ENCODE assay signal across 27 cellular contexts in the genomic region with DNA sequence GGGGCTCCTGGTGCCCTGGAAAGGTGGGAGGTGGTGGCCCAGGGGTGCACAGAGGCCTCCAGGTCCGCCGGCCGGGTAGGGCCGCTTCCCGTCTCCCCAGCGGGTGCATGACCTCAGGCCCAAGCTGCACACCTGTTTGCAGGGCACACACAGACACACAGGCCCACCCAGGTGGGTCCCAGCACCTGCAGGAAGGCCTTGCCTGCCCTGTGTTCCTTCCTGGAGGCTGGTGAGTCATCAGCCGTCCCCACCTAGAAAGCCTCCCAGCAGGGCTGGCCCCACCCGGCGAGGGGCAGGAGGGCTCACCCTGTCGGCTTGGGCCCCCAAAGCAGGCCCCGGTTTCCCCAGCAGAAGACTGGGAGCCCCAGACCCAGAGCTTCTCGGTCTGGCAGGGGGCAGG. TPM values are rescaled to one million over a fixed set of nuclear protein-coding genes. Genes with fewer than 3 reads are reported as not detected.
A peak's percentile ranks its signal among the peaks of the same experiment; 100 is the strongest.
DNase-seq lines count a peak whose midpoint lies in the region; ATAC-seq, FAIRE-seq and TF ChIP-seq lines count a peak whose summit lies in the region.
"Had no signal": no experiment of that assay in that cellular context is flagged by ENCODE, and none has a peak within 500 bp of the region (broad histone marks: within the 10 kb centered on the region; RNA-seq: fewer than 3 reads in every experiment).

No MANE protein-coding gene starts in this region.

- no peak for TF ChIP-seq EP300 in K562 (IDR thresholded peaks at IDR 0.05; ENCODE audit: low read length)

- no TSS peak for BruUV-seq in K562 (replicated peaks; lab: Mats Ljungman, UMichigan)

- peaks cover 0 to 43% (median 25%) of the 10 kb centered on the region in 10 experiments; a peak in 16 of 20 replicates for H3K4me1 ChIP-seq in BLaER1 treated with 17β-estradiol and CSF1 and Interleukin-3, amounts not matched to agents 10 nM and 100 nM
- no peaks in the 10 kb centered on the region for H3K4me1 ChIP-seq in HEK293 (ENCODE audit: control insufficient read depth, insufficient read depth, low read length)
- peaks cover 0 to 57% of the 10 kb centered on the region in 2 experiments; a peak in 3 of 5 replicates for H3K4me1 ChIP-seq in K562 (replicated peaks in 1 of 2; ENCODE audit: control insufficient read depth in 2 of 2, insufficient read depth in 2 of 2, low read length in 2 of 2)
- H3K4me1 ChIP-seq in mucosa of rectum (ENCODE audit: control insufficient read depth in 2 of 2, insufficient read depth in 2 of 2, low read length in 2 of 2), result peaks cover 17 to 20% of the 10 kb centered on the region in 2 donors
- H3K4me1 ChIP-seq: breast epithelium, tibial nerve had no signal

- no peak for TF ChIP-seq RAD21 in K562 (CRISPR knock-in tag; conservative IDR thresholded peaks at IDR 0.05 in 1 of 2, IDR thresholded peaks at IDR 0.05 in 1 of 2)

- in situ Hi-C loops in K562 (cut with MboI), result no loop called here

- peaks cover 14 to 23% (median 18%) of the 10 kb centered on the region in 11 experiments for H3K9me3 ChIP-seq in BLaER1 treated with 17β-estradiol and CSF1 and Interleukin-3, amounts not matched to agents 10 nM and 100 nM (replicated peaks in 1 of 11)
- H3K9me3 ChIP-seq in HEK293 (ENCODE audit: control insufficient read depth, insufficient read depth, low read depth, low read length), result no peaks in the 10 kb centered on the region
- H3K9me3 ChIP-seq in K562 (replicated peaks; ENCODE audit: control insufficient read depth, insufficient read depth, low read depth, low read length), result no peaks in the 10 kb centered on the region
- H3K9me3 ChIP-seq in mucosa of rectum (ENCODE audit: control insufficient read depth in 2 of 2, low read length in 2 of 2), result no peaks in the 10 kb centered on the region

- peak overlapping the region in 7 of 11 experiments; percentile 30 to 45 (median 35); a peak in 7 of 22 replicates for H3K9ac ChIP-seq in BLaER1 treated with 17β-estradiol and CSF1 and Interleukin-3, amounts not matched to agents 10 nM and 100 nM
- peak overlapping the region in 1 of 2 experiments; percentile 47; a peak in 2 of 4 replicates for H3K9ac ChIP-seq in K562 (ENCODE audit: insufficient read depth in 1 of 2, low read depth in 2 of 2, low read length in 2 of 2)
- peak overlapping the region; percentile 41 to 78 for H3K9ac ChIP-seq in mucosa of rectum (ENCODE audit: low read depth in 1 of 2, low read length in 2 of 2)

- H2AFZ ChIP-seq in K562 (ENCODE audit: low read depth, low read length), result no peak overlapping the region

- POLR2A ChIA-PET in HEK293 (lab: Yijun Ruan, JAX) (interaction anchor here (0.6 kb wide), 1 partner anchor 91 kb away, joined by 3 read pairs; no protein-coding TSS in a partner anchor), K562 (lab: Yijun Ruan, JAX) (interaction anchor here (0.6 kb wide), 2 partner anchors 230 to 1000 kb away, joined by 3 read pairs; no protein-coding TSS in a partner anchor)

- H3K36me3 ChIP-seq in BLaER1 treated with 17β-estradiol and CSF1 and Interleukin-3, amounts not matched to agents 10 nM and 100 nM, result no peaks in the 10 kb centered on the region
- H3K36me3 ChIP-seq in HEK293 (ENCODE audit: control insufficient read depth in 2 of 2, insufficient read depth in 1 of 2, low read length in 2 of 2) (no peaks in the 10 kb centered on the region), K562 (ENCODE audit: control insufficient read depth, insufficient read depth, low read length) (no peaks in the 10 kb centered on the region), mucosa of rectum (ENCODE audit: control insufficient read depth in 2 of 2, insufficient read depth in 2 of 2, low read length in 2 of 2) (no peaks in the 10 kb centered on the region)
- H3K36me3 ChIP-seq: breast epithelium, tibial nerve had no signal

- H4K20me1 ChIP-seq in BLaER1 treated with 17β-estradiol and CSF1 and Interleukin-3, amounts not matched to agents 10 nM and 100 nM, result no peaks in the 10 kb centered on the region; a peak in 2 of 22 replicates
- H4K20me1 ChIP-seq in K562 (replicated peaks; ENCODE audit: control insufficient read depth, insufficient read depth, low read length), result peaks cover 8% of the 10 kb centered on the region; the same call in 1 of the 2 replicates

- CTCF ChIA-PET in HEK293 (lab: Yijun Ruan, JAX), result no interaction called here
- CTCF ChIA-PET in K562 (lab: Yijun Ruan, JAX; ENCODE audit: low intra/inter-chr PET ratio), result no interaction called here

- no peak overlapping the region for H3K4me3 ChIP-seq in BLaER1 treated with 17β-estradiol and CSF1 and Interleukin-3, amounts not matched to agents 10 nM and 100 nM
- H3K4me3 ChIP-seq in HEK293 (ENCODE audit: low read depth, low read length), result no peak overlapping the region
- no peak overlapping the region for H3K4me3 ChIP-seq in K562
- H3K4me3 ChIP-seq in mucosa of rectum (ENCODE audit: low read length in 2 of 2), result no peak overlapping the region
- H3K4me3 ChIP-seq: breast epithelium, coronary artery, tibial nerve had no signal

- TF ChIP-seq CTCF in HEK293 (tag by site-specific recombination; IDR thresholded peaks at IDR 0.05) (no peak), K562 (IDR thresholded peaks at IDR 0.05 in 2 of 3, conservative IDR thresholded peaks at IDR 0.05 in 1 of 3; ENCODE audit: insufficient read depth in 2 of 3, low read depth in 1 of 3, low read length in 3 of 3) (no peak)

- H3K9me1 ChIP-seq in K562 (ENCODE audit: control insufficient read depth, insufficient read depth, low read length), result no peaks in the 10 kb centered on the region

- no peak overlapping the region for H3K27ac ChIP-seq in BLaER1 treated with 17β-estradiol and CSF1 and Interleukin-3, amounts not matched to agents 10 nM and 100 nM
- no peak overlapping the region for H3K27ac ChIP-seq in HEK293 (ENCODE audit: extremely low read depth, low read depth, low read length)
- H3K27ac ChIP-seq in K562 (ENCODE audit: extremely low read depth, low read depth, low read length), result no peak overlapping the region
- peak overlapping the region; percentile 75 to 85 for H3K27ac ChIP-seq in mucosa of rectum (ENCODE audit: low read depth in 2 of 2, low read length in 2 of 2)
- H3K27ac ChIP-seq: breast epithelium, coronary artery, tibial nerve had no signal

- ATAC-seq in K562 (peak; percentile 17; the same call in 1 of the 3 replicates), GM21737 (IDR thresholded peaks at IDR 0.05; ENCODE audit: unreplicated experiment) (no peak), HG02571 (IDR thresholded peaks at IDR 0.05; ENCODE audit: unreplicated experiment) (no peak)
- ATAC-seq: activated CD4-positive, CD25-positive, alpha-beta regulatory T cell treated with anti-CD3 and anti-CD28 coated beads, Interleukin-2, amount 50 U/mL, for 24 hours; left lobe of liver; naive thymus-derived CD4-positive, alpha-beta T cell had no signal

- FAIRE-seq in K562 (lab: Jason Lieb, UNC), result no peak
- FAIRE-seq: endometrium had no signal

- intact Hi-C loops in K562 (cut with micrococcal nuclease), result no loop called here

- peak overlapping the region in 9 of 11 experiments; percentile 35 to 75 (median 64); a peak in 17 of 22 replicates for H3K4me2 ChIP-seq in BLaER1 treated with 17β-estradiol and CSF1 and Interleukin-3, amounts not matched to agents 10 nM and 100 nM
- no peak overlapping the region for H3K4me2 ChIP-seq in K562 (ENCODE audit: insufficient read depth, low read length)

- 18% methylated on average over 12 of the region's 12 CpGs for WGBS in K562 (ENCODE audit: insufficient coverage, low coverage, missing lambda C conversion rate)

- TF ChIP-seq POLR2A in K562 (conservative IDR thresholded peaks at IDR 0.05), result no peak

- DNase-seq in K562 (ENCODE audit: extremely low read depth in 1 of 4, low spot score in 3 of 4) (no peak), GM03348 (ENCODE audit: low spot score) (no peak), T-helper 1 cell (no peak)
- DNase-seq: activated CD4-positive, alpha-beta T cell treated with anti-CD3 and anti-CD28 coated beads, Interleukin-2, amount 50 U/mL, for 48 hours; activated CD8-positive, alpha-beta memory T cell treated with anti-CD3 and anti-CD28 coated beads, Interleukin-2, amount 50 U/mL, for 48 hours; C1 segment of cervical spinal cord; hypothalamus; mesendoderm; naive thymus-derived CD4-positive, alpha-beta T cell; NCI-H187; NCI-H526 treated with DMSO at 0.1 percent for 48 hours; nucleus accumbens had no signal

- H3K27me3 ChIP-seq in BLaER1 treated with 17β-estradiol and CSF1 and Interleukin-3, amounts not matched to agents 10 nM and 100 nM, result no peaks in the 10 kb centered on the region
- H3K27me3 ChIP-seq in K562 (ENCODE audit: control insufficient read depth in 2 of 2, insufficient read depth in 2 of 2, low read length in 2 of 2) (peaks cover 25 to 43% of the 10 kb centered on the region in 2 experiments), mucosa of rectum (ENCODE audit: control insufficient read depth in 2 of 2, insufficient read depth in 2 of 2, low read length in 2 of 2) (no peaks in the 10 kb centered on the region)
- H3K27me3 ChIP-seq: breast epithelium had no signal

- no peaks in the 10 kb centered on the region for H3K79me2 ChIP-seq in K562 (ENCODE audit: control insufficient read depth, insufficient read depth, low read length)

RNA-seq across cellular contexts. Expression of gene TTLL10, which starts 23.6 kb away (rescaled TPM):
- total RNA-seq in K562 (2011; cell fraction: chromatin; rRNA removed; ENCODE audit: low replicate concordance), result 0.21 TPM in 1 of 2 replicates, not detected in the other
- 0.17 TPM in 1 of 2 replicates, not detected in the other for total RNA-seq in K562 (2011; cell fraction: nucleolus; rRNA removed)
- total RNA-seq in K562 (2011; cell fraction: nucleoplasm; rRNA removed), result not detected in 2 replicates
- total RNA-seq in K562 (2014; rRNA removed) (not detected in 2 replicates), K562 (2014; rRNA removed; fragmentation: Illumina TruSeq; extraction: Trizol) (not detected in 2 replicates), K562 (2015; rRNA removed; fragmentation: Illumina TruSeq; extraction: Trizol) (not detected in 2 replicates), K562 (2021) (not detected in 2 replicates)
- polyA plus RNA-seq in K562 (2011; rRNA removed) (not detected in 2 replicates), K562 (2014; fragmentation: Illumina TruSeq; extraction: Trizol) (not detected in 2 replicates), K562 (2014; fragmentation: Nextera tagmentation; extraction: Ambion mirVana) (not detected), K562 (2014; rRNA removed) (not detected in 2 replicates)
- polyA plus RNA-seq in K562 (2011; cell fraction: cytosol; rRNA removed), result 0.06 TPM in 1 of 2 replicates, not detected in the other
- 0.07 and 0.38 TPM in 2 replicates for polyA plus RNA-seq in K562 (2011; cell fraction: nucleus; rRNA removed)
- polyA plus RNA-seq in K562 (2012), result 0.10 TPM in 1 of 2 replicates, not detected in the other
- polyA minus RNA-seq in K562 (2011; rRNA and poly(A)+ RNA removed), result not detected in 2 replicates
- polyA minus RNA-seq in K562 (2011; cell fraction: cytosol; rRNA and poly(A)+ RNA removed), result not detected in 2 replicates
- polyA minus RNA-seq in K562 (2011; cell fraction: nucleus; rRNA and poly(A)+ RNA removed), result 0.13 TPM in 1 of 2 replicates, not detected in the other
- total RNA-seq: activated T-helper 2 cell treated with anti-CD3 and anti-CD28 coated beads, Interferon-gamma antibody, Interleukin-2, Interleukin-4, amounts not matched to agents 10 μg/mL and 5 μg/mL and 100 μg/mL, durations not matched to agents 14 hours and 24 hours and 36 hours; fibroblast of lung; left lobe of liver; LHCN-M2; pulmonary artery endothelial cell; tibial nerve had no signal
- polyA plus RNA-seq: fibroblast of lung; naive thymus-derived CD4-positive, alpha-beta T cell had no signal

RNA-seq across cellular contexts. Expression of gene C1orf159, which starts 34.2 kb away (rescaled TPM):
- total RNA-seq in K562 (2011; cell fraction: chromatin; rRNA removed; ENCODE audit: low replicate concordance), result 35.9 and 114 TPM in 2 replicates
- 121 and 123 TPM in 2 replicates for total RNA-seq in K562 (2011; cell fraction: nucleolus; rRNA removed)
- total RNA-seq in K562 (2011; cell fraction: nucleoplasm; rRNA removed), result 60.4 and 67.1 TPM in 2 replicates
- total RNA-seq in K562 (2014; rRNA removed) (34.0 and 50.2 TPM in 2 replicates), K562 (2014; rRNA removed; fragmentation: Illumina TruSeq; extraction: Trizol) (1.0 and 1.4 TPM in 2 replicates), K562 (2015; rRNA removed; fragmentation: Illumina TruSeq; extraction: Trizol) (10.6 and 12.2 TPM in 2 replicates), K562 (2021) (42.3 and 46.4 TPM in 2 replicates)
- polyA plus RNA-seq in K562 (2011; rRNA removed) (13.2 and 23.8 TPM in 2 replicates), K562 (2014; fragmentation: Illumina TruSeq; extraction: Trizol) (6.3 and 17.8 TPM in 2 replicates), K562 (2014; fragmentation: Nextera tagmentation; extraction: Ambion mirVana) (under 1 TPM; 0.28 to 0.60 TPM), K562 (2014; rRNA removed) (52.8 and 54.9 TPM in 2 replicates)
- 21.2 and 54.5 TPM in 2 replicates for polyA plus RNA-seq in K562 (2011; cell fraction: cytosol; rRNA removed)
- polyA plus RNA-seq in K562 (2011; cell fraction: nucleus; rRNA removed), result 125 and 192 TPM in 2 replicates
- polyA plus RNA-seq in K562 (2012), result 23.9 and 32.3 TPM in 2 replicates
- polyA minus RNA-seq in K562 (2011; rRNA and poly(A)+ RNA removed), result 3.2 and 3.9 TPM in 2 replicates
- polyA minus RNA-seq in K562 (2011; cell fraction: cytosol; rRNA and poly(A)+ RNA removed), result 12.4 and 13.6 TPM in 2 replicates
- 34.3 and 38.5 TPM in 2 replicates for polyA minus RNA-seq in K562 (2011; cell fraction: nucleus; rRNA and poly(A)+ RNA removed)

RNA-seq across cellular contexts. Expression of gene TNFRSF18, which starts 56.3 kb away (rescaled TPM):
- total RNA-seq in K562 (2011; cell fraction: chromatin; rRNA removed; ENCODE audit: low replicate concordance), result not detected in 2 replicates
- 0.50 TPM in 1 of 2 replicates, not detected in the other for total RNA-seq in K562 (2011; cell fraction: nucleolus; rRNA removed)
- total RNA-seq in K562 (2011; cell fraction: nucleoplasm; rRNA removed), result not detected in 2 replicates
- not detected in 2 replicates for total RNA-seq in K562 (2014; rRNA removed)
- total RNA-seq in K562 (2014; rRNA removed; fragmentation: Illumina TruSeq; extraction: Trizol), result not detected in 2 replicates
- not detected in 2 replicates for total RNA-seq in K562 (2015; rRNA removed; fragmentation: Illumina TruSeq; extraction: Trizol)
- 0.27 TPM in 1 of 2 replicates, not detected in the other for total RNA-seq in K562 (2021)
- not detected in 2 replicates for polyA plus RNA-seq in K562 (2011; rRNA removed)
- not detected in 2 replicates for polyA plus RNA-seq in K562 (2011; cell fraction: cytosol; rRNA removed)
- 0.25 and 0.26 TPM in 2 replicates for polyA plus RNA-seq in K562 (2011; cell fraction: nucleus; rRNA removed)
- polyA plus RNA-seq in K562 (2012), result 0.19 TPM in 1 of 2 replicates, not detected in the other
- not detected in 2 replicates for polyA plus RNA-seq in K562 (2014; fragmentation: Illumina TruSeq; extraction: Trizol)
- polyA plus RNA-seq in K562 (2014; fragmentation: Nextera tagmentation; extraction: Ambion mirVana), result not detected
- 0.24 TPM in 1 of 2 replicates, not detected in the other for polyA plus RNA-seq in K562 (2014; rRNA removed)
- not detected in 2 replicates for polyA minus RNA-seq in K562 (2011; rRNA and poly(A)+ RNA removed)
- polyA minus RNA-seq in K562 (2011; cell fraction: cytosol; rRNA and poly(A)+ RNA removed), result not detected in 2 replicates
- not detected in 2 replicates for polyA minus RNA-seq in K562 (2011; cell fraction: nucleus; rRNA and poly(A)+ RNA removed)
- total RNA-seq: left lobe of liver, LHCN-M2, pulmonary artery endothelial cell had no signal
- polyA plus RNA-seq: fibroblast of lung had no signal

Comparison
In these comparisons a context has a peak if more than half of its experiments do, and no peak if none do; other contexts are left out.
1. H3K27ac ChIP-seq: peak in mucosa of rectum (2 of 2); none in BLaER1 treated with 17β-estradiol and CSF1 and Interleukin-3, amounts not matched to agents 10 nM and 100 nM (0 of 11), HEK293 (single experiment) and K562 (single experiment).